Comparison of ENCODE assay signal across 9 cellular contexts in the genomic region with DNA sequence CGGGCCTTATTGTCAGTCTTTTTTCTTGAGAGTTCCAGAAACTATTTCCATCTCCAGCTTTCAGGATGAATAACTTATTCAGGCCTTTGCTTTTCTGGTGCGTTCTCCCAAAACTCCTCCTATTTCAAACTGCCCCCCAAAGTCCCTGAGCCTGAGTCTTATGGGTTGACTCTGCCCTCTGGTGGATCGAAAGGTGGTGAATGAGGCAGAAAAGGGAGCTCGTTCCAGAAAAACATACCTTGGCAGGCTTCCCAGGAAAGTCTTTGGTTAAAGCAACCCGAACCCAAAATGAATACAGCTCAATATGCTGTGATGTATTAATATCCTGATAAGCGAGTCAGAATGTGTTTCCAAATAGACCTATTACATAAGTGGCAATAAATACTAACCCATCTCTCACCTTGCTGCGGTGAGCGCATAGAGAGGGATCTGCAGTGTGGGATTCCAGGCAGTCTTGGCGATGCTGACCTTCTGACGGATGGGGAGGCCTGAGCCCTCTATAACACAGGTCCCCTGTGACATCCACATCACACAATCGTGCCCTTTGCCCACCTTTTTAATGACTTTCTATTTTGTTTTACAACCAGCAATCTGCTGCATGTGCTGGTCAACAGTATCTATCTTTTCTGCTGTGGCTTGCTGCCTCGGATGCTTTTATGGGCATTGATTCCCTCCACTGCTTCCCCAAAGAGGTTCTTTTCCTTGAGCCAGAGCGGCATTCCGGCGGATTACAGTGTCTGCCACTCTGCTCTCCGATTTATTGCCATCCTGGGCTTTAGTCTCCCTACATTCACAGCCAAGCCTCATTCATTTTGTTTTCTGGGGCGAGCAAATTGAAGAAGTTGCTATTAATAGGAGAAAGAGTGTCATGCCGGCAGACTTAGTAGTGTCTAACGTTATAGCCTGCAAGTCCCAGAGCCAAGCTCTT.
DNase-seq lines count a peak whose midpoint lies in the region; ATAC-seq lines count a peak whose summit lies in the region.
"Had no signal": no experiment of that assay in that cellular context is flagged by ENCODE, and none has a peak within 500 bp of the region (broad histone marks: within the 10 kb centered on the region; RNA-seq: fewer than 3 reads in every experiment).

No MANE protein-coding gene starts in this region.

- peaks cover 19 to 24% (median 20%) of the 10 kb centered on the region in 3 donors for H3K4me1 ChIP-seq in skeletal muscle tissue (ENCODE audit: control insufficient read depth in 3 of 3, insufficient read depth in 3 of 3, low read length in 3 of 3)

- H3K36me3 ChIP-seq in skeletal muscle tissue (ENCODE audit: control insufficient read depth in 3 of 3, insufficient read depth in 3 of 3, low read length in 3 of 3), result no peaks in the 10 kb centered on the region

- no peaks in the 10 kb centered on the region for H3K9me3 ChIP-seq in skeletal muscle tissue (ENCODE audit: control insufficient read depth in 3 of 3, low read length in 3 of 3)

- no peak for ATAC-seq in GM18868 (IDR thresholded peaks at IDR 0.05; ENCODE audit: unreplicated experiment)
- ATAC-seq: K562 had no signal

- peak overlapping the region in 1 of 3 donors; percentile 59 for H3K9ac ChIP-seq in skeletal muscle tissue (ENCODE audit: low read depth in 1 of 3, low read length in 3 of 3)

- peak; percentile 90 for DNase-seq in EL
- DNase-seq in NCI-H146 (lab: John Stamatoyannopoulos, UW), result peak; percentile 68
- DNase-seq in astrocyte of the hippocampus (ENCODE audit: low read depth, low spot score), result peak; percentile 94
- peak in 34 of 51 donors; percentile 5 to 79 (median 48) for DNase-seq in hypothalamus (lab: John Stamatoyannopoulos, UW)
- no peak for DNase-seq in NCI-H446 treated with DMSO at 0.1 percent for 48 hours (lab: John Stamatoyannopoulos, UW)
- no peak for DNase-seq in effector CD8-positive, alpha-beta T cell (lab: John Stamatoyannopoulos, UW)

- H3K27me3 ChIP-seq in skeletal muscle tissue (ENCODE audit: control insufficient read depth in 3 of 3, insufficient read depth in 3 of 3, low read length in 3 of 3), result peaks cover 7 to 10% (median 9%) of the 10 kb centered on the region in 3 donors

- no peak overlapping the region for H3K27ac ChIP-seq in skeletal muscle tissue (ENCODE audit: low read depth, low read length)

- peak overlapping the region in 2 of 3 donors; percentile 28 to 64 for H3K4me3 ChIP-seq in skeletal muscle tissue (ENCODE audit: low read length in 3 of 3)
- H3K4me3 ChIP-seq: K562 had no signal

Comparison
In these comparisons a context has a peak if more than half of its experiments do, and no peak if none do; other contexts are left out.
1. DNase-seq: peak in EL (single experiment), NCI-H146 (single experiment), astrocyte of the hippocampus (single experiment) and hypothalamus (34 of 51); none in NCI-H446 treated with DMSO at 0.1 percent for 48 hours (single experiment) and effector CD8-positive, alpha-beta T cell (single experiment).